Comparison of ENCODE assay signal across 8 cellular contexts in the genomic region with DNA sequence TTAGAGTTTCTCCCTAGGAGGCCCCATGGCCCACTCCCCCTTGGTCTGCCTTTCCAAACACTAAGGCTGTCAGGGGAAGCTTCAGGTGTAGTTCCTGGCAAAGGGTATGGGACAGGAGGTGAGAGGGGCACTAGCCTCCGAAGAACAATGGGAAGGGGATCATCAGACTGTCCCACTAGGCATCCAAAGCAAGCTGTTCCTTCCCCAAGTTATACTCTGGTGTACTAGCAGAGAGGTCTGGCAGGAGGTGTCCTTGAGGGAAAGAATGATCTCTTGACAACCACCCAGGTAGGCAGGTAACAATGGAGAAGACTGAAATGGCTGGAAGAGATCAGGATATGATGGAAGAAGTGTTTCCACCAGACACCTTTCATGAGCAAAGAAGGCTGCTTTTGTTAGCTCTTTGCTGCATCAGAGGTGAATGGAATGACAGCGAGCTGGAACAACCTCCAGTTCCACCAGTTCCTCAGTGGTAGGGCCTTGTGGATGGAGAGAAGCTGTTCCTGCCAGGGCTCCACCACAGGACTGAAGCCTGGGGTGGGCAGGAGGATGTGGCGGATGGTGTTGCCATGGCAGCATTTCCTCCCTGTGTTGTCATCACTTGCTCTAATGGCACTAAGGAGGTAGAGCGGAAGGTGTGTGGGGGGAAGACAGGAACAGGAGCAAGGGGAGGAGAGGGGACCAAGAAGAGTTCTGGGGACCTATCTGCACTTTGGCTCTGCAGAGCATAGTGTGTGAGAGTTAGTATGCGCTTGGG. TPM values are rescaled to one million over a fixed set of nuclear protein-coding genes. Genes with fewer than 3 reads are reported as not detected.
DNase-seq lines count a peak whose midpoint lies in the region; ATAC-seq and TF ChIP-seq lines count a peak whose summit lies in the region.

No MANE protein-coding gene starts in this region.

- TF ChIP-seq CTCF in GM06990 (IDR thresholded peaks at IDR 0.05; ENCODE audit: insufficient read depth, low read length, poor library complexity, severe bottlenecking) (no peak), osteoblast (IDR thresholded peaks at IDR 0.05; ENCODE audit: extremely low read depth, low read depth, low read length) (no peak), progenitor cell of endocrine pancreas (IDR thresholded peaks at IDR 0.05; ENCODE audit: unreplicated experiment) (no peak), esophagus squamous epithelium (IDR thresholded peaks at IDR 0.05) (no peak)

- TF ChIP-seq POLR2A in esophagus squamous epithelium (IDR thresholded peaks at IDR 0.05), result no peak

- no peak overlapping the region for H3K4me3 Mint-ChIP-seq in progenitor cell of endocrine pancreas (ENCODE audit: low read depth)

- H3K4me1 Mint-ChIP-seq in progenitor cell of endocrine pancreas (ENCODE audit: low read depth), result peaks cover 16% of the 10 kb centered on the region

- H3K4me3 ChIP-seq in GM06990 (replicated peaks; ENCODE audit: low read depth, low read length) (peak overlapping the region; percentile 65), osteoblast (ENCODE audit: insufficient read depth, low read length) (no peak overlapping the region), esophagus squamous epithelium (peak overlapping the region in 2 of 4 donors; percentile 34 to 57)

- H4K20me1 ChIP-seq in osteoblast (ENCODE audit: insufficient read depth, low read length), result no peaks in the 10 kb centered on the region

- no peaks in the 10 kb centered on the region for H3K9me3 Mint-ChIP-seq in progenitor cell of endocrine pancreas (ENCODE audit: low read depth)

- no peak overlapping the region for H3K27ac Mint-ChIP-seq in progenitor cell of endocrine pancreas

- 57 to 60% methylated on average over 5 of the region's 5 CpGs for WGBS in esophagus squamous epithelium, 2 donors

- H3K27ac ChIP-seq in osteoblast (ENCODE audit: low read depth, low read length) (no peak overlapping the region), esophagus squamous epithelium (no peak overlapping the region)

- no peaks in the 10 kb centered on the region for H3K27me3 ChIP-seq in GM06990 (replicated peaks; ENCODE audit: control insufficient read depth, insufficient read depth, low read length)
- peaks cover 65% of the 10 kb centered on the region for H3K27me3 ChIP-seq in osteoblast (ENCODE audit: insufficient read depth, low read length)
- H3K27me3 ChIP-seq in esophagus squamous epithelium, result peaks cover 20 to 65% (median 33%) of the 10 kb centered on the region in 4 donors

- peaks cover 9% of the 10 kb centered on the region for H3K79me2 ChIP-seq in osteoblast (ENCODE audit: insufficient read depth, low read length)

- H3K9me3 ChIP-seq in osteoblast (ENCODE audit: low read depth, low read length) (no peaks in the 10 kb centered on the region), esophagus squamous epithelium (no peaks in the 10 kb centered on the region)

- H3K36me3 ChIP-seq in GM06990 (ENCODE audit: control insufficient read depth, insufficient read depth, low read length) (peaks cover 4% of the 10 kb centered on the region), osteoblast (ENCODE audit: insufficient read depth, low read length) (no peaks in the 10 kb centered on the region), esophagus squamous epithelium (peaks cover 0 to 9% (median 0%) of the 10 kb centered on the region in 3 donors)

- no peak overlapping the region for H2AFZ ChIP-seq in osteoblast (ENCODE audit: low read length)

- DNase-seq in GM06990 (ENCODE audit: extremely low read depth, insufficient read length) (peak; percentile 72), NAMALWA (ENCODE audit: low spot score) (peak; percentile 67), activated T-helper 1 cell treated with Interleukin-2 at 50 U/mL for 16 hours (ENCODE audit: low read depth) (peak; percentile 70), osteoblast (ENCODE audit: insufficient read length, low spot score, missing footprints) (peak; percentile 65), progenitor cell of endocrine pancreas (ENCODE audit: low spot score, unreplicated experiment) (no peak), OCI-M1 (lab: John Stamatoyannopoulos, UW) (no peak), esophagus squamous epithelium (lab: John Stamatoyannopoulos, UW) (no peak)

- H3K4me2 ChIP-seq in osteoblast (ENCODE audit: insufficient read depth, low read length), result no peak overlapping the region

- H3K36me3 Mint-ChIP-seq in progenitor cell of endocrine pancreas (ENCODE audit: insufficient read depth), result no peaks in the 10 kb centered on the region

- intact Hi-C loops in esophagus squamous epithelium (cut with DNase I), result no loop called here

- peaks cover 60% of the 10 kb centered on the region for H3K27me3 Mint-ChIP-seq in progenitor cell of endocrine pancreas

- H3K4me1 ChIP-seq in osteoblast (ENCODE audit: insufficient read depth, low read length), result peaks cover 14% of the 10 kb centered on the region
- H3K4me1 ChIP-seq in esophagus squamous epithelium, result peaks cover 29 to 61% (median 29%) of the 10 kb centered on the region in 3 donors

- peak; percentile 36 for ATAC-seq in GM21526 (IDR thresholded peaks at IDR 0.05; ENCODE audit: low FRiP score, unreplicated experiment)

RNA-seq across cellular contexts. Expression of a gene that starts 2.3 kb away (rescaled TPM):
- 0.29 and 0.72 TPM in 2 replicates for total RNA-seq in osteoblast
- 0.29 TPM in 2 replicates for total RNA-seq in progenitor cell of endocrine pancreas
- 1 to 10 TPM in 3 of 4 donors, under 1 TPM in 1; 0.88 to 2.3 (median 1.3) TPM for total RNA-seq in esophagus squamous epithelium

RNA-seq across cellular contexts. Expression of a gene that starts 4.0 kb away (rescaled TPM):
- 37.4 and 41.6 TPM in 2 replicates for total RNA-seq in osteoblast
- 24.2 and 31.3 TPM in 2 replicates for total RNA-seq in progenitor cell of endocrine pancreas
- total RNA-seq in esophagus squamous epithelium, result 10 to 100 TPM; 37.2 to 62.5 (median 40.2) TPM

RNA-seq across cellular contexts. Expression of a gene that starts 11.3 kb away (rescaled TPM):
- total RNA-seq in osteoblast, result 275 and 293 TPM in 2 replicates
- 194 and 208 TPM in 2 replicates for total RNA-seq in progenitor cell of endocrine pancreas
- 10 to 100 TPM; 42.8 to 96.9 (median 60.4) TPM for total RNA-seq in esophagus squamous epithelium

RNA-seq across cellular contexts. Expression of a gene that starts 14.1 kb away (rescaled TPM):
- 0.59 and 0.72 TPM in 2 replicates for total RNA-seq in osteoblast
- 33.8 and 34.3 TPM in 2 replicates for total RNA-seq in progenitor cell of endocrine pancreas
- total RNA-seq in esophagus squamous epithelium, result 1 to 10 TPM; 3.6 to 8.4 (median 5.3) TPM

RNA-seq across cellular contexts. Expression of a gene that starts 26.0 kb away (rescaled TPM):
- total RNA-seq in osteoblast, result 0.29 and 0.36 TPM in 2 replicates
- total RNA-seq in progenitor cell of endocrine pancreas, result 2.0 and 2.5 TPM in 2 replicates
- total RNA-seq in esophagus squamous epithelium, result 1 to 10 TPM in 2 of 4 donors, under 1 TPM in 2; 0.18 to 1.7 (median 1.1) TPM

Comparison
In these comparisons a context has a peak if more than half of its experiments do, and no peak if none do; other contexts are left out.
1. DNase-seq: peak in GM06990 (single experiment), NAMALWA (single experiment), activated T-helper 1 cell treated with Interleukin-2 at 50 U/mL for 16 hours (single experiment) and osteoblast (single experiment); none in progenitor cell of endocrine pancreas (single experiment), OCI-M1 (single experiment) and esophagus squamous epithelium (single experiment).